ENCODE assay signal across 8 cellular contexts in genomic region chrX:13051529-13052172, GRCh38. TPM values are rescaled to one million over a fixed set of nuclear protein-coding genes. Genes with fewer than 3 reads are reported as not detected.
A peak's percentile ranks its signal among the peaks of the same experiment; 100 is the strongest.
DNase-seq lines count a peak whose midpoint lies in the region; ATAC-seq and TF ChIP-seq lines count a peak whose summit lies in the region.

No MANE protein-coding gene starts in this region.

- H3K27ac Mint-ChIP-seq in CD4-positive, alpha-beta memory T cell = peak overlapping the region; percentile 85 to 97 (median 95)
- no peak overlapping the region for H3K27ac Mint-ChIP-seq in chondrocyte (ENCODE audit: unreplicated experiment)

- in situ Hi-C loops in KBM-7 (cut with MboI; ENCODE audit: low pct_unique_long_range_greater_than_20kb, low sequenced_read_pairs) = no loop called here

- H3K4me1 Mint-ChIP-seq in CD4-positive, alpha-beta memory T cell = peaks cover 47 to 87% (median 65%) of the 10 kb centered on the region in 4 donors
- peaks cover 21% of the 10 kb centered on the region for H3K4me1 Mint-ChIP-seq in chondrocyte (ENCODE audit: low read depth)

- CTCF ChIA-PET in CD4-positive, alpha-beta memory T cell (lab: Charles Lee; ENCODE audit: partially characterized antibody) = interaction anchor here (0.8 to 4.8 kb wide), 27 partner anchors 9 to 106 kb away, joined by 3 to 35 read pairs (median 5); no protein-coding TSS in a partner anchor

- peak overlapping the region in 7 of 8 donors; percentile 10 to 80 (median 52) for H3K4me3 Mint-ChIP-seq in CD4-positive, alpha-beta memory T cell
- H3K4me3 Mint-ChIP-seq in chondrocyte (ENCODE audit: unreplicated experiment) = no peak overlapping the region

- peaks cover 0 to 7% of the 10 kb centered on the region in 2 donors for H3K36me3 Mint-ChIP-seq in CD4-positive, alpha-beta memory T cell
- H3K36me3 Mint-ChIP-seq in chondrocyte (ENCODE audit: low read depth) = no peaks in the 10 kb centered on the region

- no peak overlapping the region for H3K4me3 ChIP-seq in CD4-positive, alpha-beta memory T cell (ENCODE audit: low read length in 2 of 2)

- H3K36me3 ChIP-seq in CD4-positive, alpha-beta memory T cell (ENCODE audit: insufficient read depth, low read length) = no peaks in the 10 kb centered on the region

- TF ChIP-seq CTCF in chondrocyte (IDR thresholded peaks at IDR 0.05) = no peak

- no peaks in the 10 kb centered on the region for H3K27me3 ChIP-seq in CD4-positive, alpha-beta memory T cell (ENCODE audit: insufficient read depth, low read length)

- DNase-seq in CD4-positive, alpha-beta memory T cell = peak; percentile 61 to 71 (median 70)
- peak; percentile 44 for DNase-seq in KBM-7
- peak; percentile 23 for DNase-seq in effector CD4-positive, alpha-beta T cell
- no peak for DNase-seq in SKM-1 treated with dmso at 0.1 percent for 144 hours (lab: John Stamatoyannopoulos, UW; ENCODE audit: unreplicated experiment)
- DNase-seq in NCI-H1436 treated with DMSO at 0.1 percent for 48 hours (lab: John Stamatoyannopoulos, UW) = no peak
- no peak for DNase-seq in HuH-7.5 (ENCODE audit: low spot score)
- DNase-seq in chondrocyte (ENCODE audit: low spot score) = no peak

- ATAC-seq in GM19438 (IDR thresholded peaks at IDR 0.05; ENCODE audit: low read depth, unreplicated experiment) = peak; percentile 56

- H3K9me3 ChIP-seq in CD4-positive, alpha-beta memory T cell (ENCODE audit: control insufficient read depth in 1 of 2, low read length in 2 of 2) = no peaks in the 10 kb centered on the region

- intact Hi-C loops in CD4-positive, alpha-beta memory T cell (cut with micrococcal nuclease) = loop anchor here (1.0 to 5.0 kb wide), 5 partner anchors 21 to 104 kb away; no protein-coding TSS in a partner anchor

- POLR2A ChIA-PET in CD4-positive, alpha-beta memory T cell (lab: Charles Lee; ENCODE audit: partially characterized antibody) = interaction anchor here (0.6 to 8.3 kb wide), 33 partner anchors 9 to 436 kb away, joined by 3 to 220 read pairs (median 7); partner anchors contain the start of gene TMSB4X

- H3K9me3 Mint-ChIP-seq in CD4-positive, alpha-beta memory T cell = peaks cover 0 to 4% (median 0%) of the 10 kb centered on the region in 8 donors
- H3K9me3 Mint-ChIP-seq in chondrocyte (ENCODE audit: low read depth) = peaks cover 11% of the 10 kb centered on the region

- no peaks in the 10 kb centered on the region for H3K27me3 Mint-ChIP-seq in CD4-positive, alpha-beta memory T cell
- no peaks in the 10 kb centered on the region for H3K27me3 Mint-ChIP-seq in chondrocyte (ENCODE audit: low read depth)

- peak overlapping the region; percentile 42 for H3K27ac ChIP-seq in CD4-positive, alpha-beta memory T cell (ENCODE audit: low read depth, low read length)

- peaks cover 88% of the 10 kb centered on the region for H3K4me1 ChIP-seq in CD4-positive, alpha-beta memory T cell (ENCODE audit: insufficient read depth, low read length)

RNA-seq across cellular contexts. Expression of gene FAM9C, which starts 7.2 kb away (rescaled TPM):
- not detected for total RNA-seq in CD4-positive, alpha-beta memory T cell
- polyA plus RNA-seq in CD4-positive, alpha-beta memory T cell = under 1 TPM in 1 of 2 donors, not detected in 1; 0.34 TPM
- not detected in 3 replicates for total RNA-seq in chondrocyte

Comparison
In these comparisons a context has a peak if more than half of its experiments do, and no peak if none do; other contexts are left out.
1. DNase-seq: peak in CD4-positive, alpha-beta memory T cell (5 of 5), KBM-7 (single experiment) and effector CD4-positive, alpha-beta T cell (single experiment); none in SKM-1 treated with dmso at 0.1 percent for 144 hours (single experiment), NCI-H1436 treated with DMSO at 0.1 percent for 48 hours (single experiment), HuH-7.5 (single experiment) and chondrocyte (single experiment).